19 cellular contexts compared by ENCODE assay signal in the genomic region with DNA sequence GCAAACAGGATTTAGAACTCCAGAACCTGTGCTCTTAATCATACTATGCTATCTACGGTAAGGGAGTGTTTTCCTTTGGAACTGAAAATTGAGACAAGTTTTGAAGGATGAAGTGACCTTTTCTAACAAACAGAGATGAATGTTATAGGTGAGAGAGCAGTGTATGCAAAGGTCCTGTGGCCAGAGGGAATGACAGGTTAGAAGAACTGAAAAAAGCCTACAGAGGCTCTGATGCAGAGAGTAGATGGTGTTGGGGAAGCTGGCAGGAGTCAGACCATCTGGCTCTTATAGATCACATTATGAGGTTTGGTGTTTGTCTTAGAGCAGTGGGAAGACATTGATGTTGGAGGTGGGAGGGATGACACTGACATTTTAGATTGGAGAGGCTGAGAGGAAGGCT. TPM values are rescaled to one million over a fixed set of nuclear protein-coding genes. Genes with fewer than 3 reads are reported as not detected.
DNase-seq lines count a peak whose midpoint lies in the region; ATAC-seq, FAIRE-seq and TF ChIP-seq lines count a peak whose summit lies in the region.
"Had no signal": no experiment of that assay in that cellular context is flagged by ENCODE, and none has a peak within 500 bp of the region (broad histone marks: within the 10 kb centered on the region; RNA-seq: fewer than 3 reads in every experiment).

No MANE protein-coding gene starts in this region.

- H4K20me1 ChIP-seq in HepG2 (ENCODE audit: insufficient read depth, low read length) (peaks cover 7% of the 10 kb centered on the region), smooth muscle cell (ENCODE audit: low read depth) (peaks cover 55% of the 10 kb centered on the region)

- peaks cover 30% of the 10 kb centered on the region for H3K4me1 Mint-ChIP-seq in activated naive CD8-positive, alpha-beta T cell treated with anti-CD3 and anti-CD28 coated beads, Interleukin-2, amount 10 ng/mL, durations not matched to agents 7 days and 5 days
- H3K4me1 Mint-ChIP-seq in activated naive CD8-positive, alpha-beta T cell treated with anti-CD3 and anti-CD28 coated beads, Interleukin-2, amount 50 U/mL, for 24 hours, result peaks cover 32% of the 10 kb centered on the region
- H3K4me1 Mint-ChIP-seq in activated T-helper 1 cell treated with anti-CD3 and anti-CD28 coated beads, Interleukin-12 subunit alpha, Interleukin-12 subunit beta, Interleukin-2, Interleukin-4 antibody, amounts not matched to agents 30 ng/mL and 10 ng/mL and 1 ng/mL, durations not matched to agents 14 hours and 24 hours and 36 hours (ENCODE audit: low read depth), result peaks cover 30% of the 10 kb centered on the region

- no TSS peak for BruUV-seq in HepG2 (replicated peaks; lab: Mats Ljungman, UMichigan)

- no peak for DNase-seq in activated naive CD8-positive, alpha-beta T cell treated with anti-CD3 and anti-CD28 coated beads, Interleukin-2, amount 10 ng/mL, durations not matched to agents 7 days and 5 days
- no peak for DNase-seq in activated naive CD8-positive, alpha-beta T cell treated with anti-CD3 and anti-CD28 coated beads, Interleukin-2, amount 50 U/mL, for 24 hours
- DNase-seq in activated T-helper 1 cell treated with anti-CD3 and anti-CD28 coated beads, Interleukin-12 subunit alpha, Interleukin-12 subunit beta, Interleukin-2, Interleukin-4 antibody, amounts not matched to agents 30 ng/mL and 10 ng/mL and 1 ng/mL, durations not matched to agents 14 hours and 24 hours and 36 hours (ENCODE audit: low spot score), result no peak
- DNase-seq in HepG2 (ENCODE audit: low spot score), result no peak
- DNase-seq in stomach, result no peak
- no peak for DNase-seq in activated CD8-positive, alpha-beta memory T cell treated with anti-CD3 and anti-CD28 coated beads for 24 hours
- no peak for DNase-seq in left ventricle myocardium superior
- no peak for DNase-seq in smooth muscle cell (lab: John Stamatoyannopoulos, UW; ENCODE audit: unreplicated experiment)
- DNase-seq: ACHN; activated naive CD4-positive, alpha-beta T cell; body of pancreas; cortex of kidney; HCEC 1CT; left lung; NCI-H1436 treated with DMSO at 0.1 percent for 48 hours; NCI-H226 had no signal

- H2AFZ ChIP-seq in HepG2 (ENCODE audit: low read length), result no peak overlapping the region
- no peak overlapping the region for H2AFZ ChIP-seq in smooth muscle cell (ENCODE audit: low read depth)

- no peak for ATAC-seq in activated naive CD8-positive, alpha-beta T cell treated with anti-CD3 and anti-CD28 coated beads, Interleukin-2, amount 10 ng/mL, durations not matched to agents 7 days and 5 days (ENCODE audit: low read depth)
- ATAC-seq in activated naive CD8-positive, alpha-beta T cell treated with anti-CD3 and anti-CD28 coated beads, Interleukin-2, amount 50 U/mL, for 24 hours, result no peak
- no peak for ATAC-seq in HepG2
- no peak for ATAC-seq in left ventricle myocardium superior
- ATAC-seq: body of pancreas, left lung, Right ventricle myocardium inferior had no signal

- H3K36me3 ChIP-seq in HepG2 (replicated peaks in 1 of 2; ENCODE audit: control insufficient read depth in 1 of 2, insufficient read depth in 2 of 2, low read length in 2 of 2), result 0 out of 5 replicates have a peak, but pooled peaks cover 0 to under 1% of the 10 kb centered on the region in 2 experiments
- peaks cover 0 to 5% (median 0%) of the 10 kb centered on the region in 4 donors for H3K36me3 ChIP-seq in stomach
- no peaks in the 10 kb centered on the region for H3K36me3 ChIP-seq in smooth muscle cell (ENCODE audit: low read depth)
- H3K36me3 ChIP-seq: left lung had no signal

- intact Hi-C loops in activated T-helper 1 cell treated with anti-CD3 and anti-CD28 coated beads, Interleukin-12 subunit alpha, Interleukin-12 subunit beta, Interleukin-2, Interleukin-4 antibody, amounts not matched to agents 30 ng/mL and 10 ng/mL and 1 ng/mL, durations not matched to agents 14 hours and 24 hours and 36 hours (cut with micrococcal nuclease), result no loop called here
- intact Hi-C loops in HepG2 (cut with micrococcal nuclease; ENCODE audit: unreplicated experiment), result no loop called here
- intact Hi-C loops in stomach (cut with DNase I; ENCODE audit: low total_unique reads), result no loop called here
- intact Hi-C loops in left ventricle myocardium superior (cut with micrococcal nuclease), result no loop called here

- H3K27ac Mint-ChIP-seq in activated naive CD8-positive, alpha-beta T cell treated with anti-CD3 and anti-CD28 coated beads, Interleukin-2, amount 10 ng/mL, durations not matched to agents 7 days and 5 days, result no peak overlapping the region
- H3K27ac Mint-ChIP-seq in activated naive CD8-positive, alpha-beta T cell treated with anti-CD3 and anti-CD28 coated beads, Interleukin-2, amount 50 U/mL, for 24 hours, result no peak overlapping the region
- H3K27ac Mint-ChIP-seq in activated T-helper 1 cell treated with anti-CD3 and anti-CD28 coated beads, Interleukin-12 subunit alpha, Interleukin-12 subunit beta, Interleukin-2, Interleukin-4 antibody, amounts not matched to agents 30 ng/mL and 10 ng/mL and 1 ng/mL, durations not matched to agents 14 hours and 24 hours and 36 hours, result no peak overlapping the region

- H3K9ac ChIP-seq in HepG2 (ENCODE audit: insufficient read depth, low read depth, low read length), result no peak overlapping the region
- H3K9ac ChIP-seq in smooth muscle cell (ENCODE audit: low read depth), result no peak overlapping the region

- peak overlapping the region; percentile 97 for H3K4me2 ChIP-seq in HepG2 (ENCODE audit: low read depth, low read length)
- H3K4me2 ChIP-seq in smooth muscle cell, result no peak overlapping the region

- H3K4me1 ChIP-seq in HepG2 (ENCODE audit: insufficient read depth, low read length) (peaks cover 56% of the 10 kb centered on the region), stomach (peaks cover 16 to 58% (median 41%) of the 10 kb centered on the region in 4 donors), smooth muscle cell (ENCODE audit: low read depth) (peaks cover 9% of the 10 kb centered on the region)

- WGBS in HepG2 (ENCODE audit: low lambda C conversion rate), result 79% methylated on average over 1 of the region's 1 CpG
- 37 to 83% (median 48%) methylated on average over 1 of the region's 1 CpG for WGBS in stomach, 5 donors
- WGBS in smooth muscle cell (ENCODE audit: low lambda C conversion rate), result 100% methylated on average over 1 of the region's 1 CpG

- no peaks in the 10 kb centered on the region for H3F3A ChIP-seq in smooth muscle cell (ENCODE audit: low read depth)

- no peak for TF ChIP-seq EP300 in HepG2 (IDR thresholded peaks at IDR 0.05; ENCODE audit: low read depth in 2 of 2, low read length in 2 of 2)
- no peak for TF ChIP-seq EP300 in HepG2 (CRISPR knock-in tag; IDR thresholded peaks at IDR 0.05; ENCODE audit: borderline replicate concordance)
- no peak for TF ChIP-seq EP300 in stomach (IDR thresholded peaks at IDR 0.05)

- peaks cover 18% of the 10 kb centered on the region for H3K36me3 Mint-ChIP-seq in activated naive CD8-positive, alpha-beta T cell treated with anti-CD3 and anti-CD28 coated beads, Interleukin-2, amount 10 ng/mL, durations not matched to agents 7 days and 5 days
- H3K36me3 Mint-ChIP-seq in activated naive CD8-positive, alpha-beta T cell treated with anti-CD3 and anti-CD28 coated beads, Interleukin-2, amount 50 U/mL, for 24 hours (ENCODE audit: low read depth), result peaks cover 4% of the 10 kb centered on the region
- peaks cover 12% of the 10 kb centered on the region for H3K36me3 Mint-ChIP-seq in activated T-helper 1 cell treated with anti-CD3 and anti-CD28 coated beads, Interleukin-12 subunit alpha, Interleukin-12 subunit beta, Interleukin-2, Interleukin-4 antibody, amounts not matched to agents 30 ng/mL and 10 ng/mL and 1 ng/mL, durations not matched to agents 14 hours and 24 hours and 36 hours (ENCODE audit: low read depth)

- H3K27me3 Mint-ChIP-seq in activated naive CD8-positive, alpha-beta T cell treated with anti-CD3 and anti-CD28 coated beads, Interleukin-2, amount 10 ng/mL, durations not matched to agents 7 days and 5 days, result no peaks in the 10 kb centered on the region
- H3K27me3 Mint-ChIP-seq in activated naive CD8-positive, alpha-beta T cell treated with anti-CD3 and anti-CD28 coated beads, Interleukin-2, amount 50 U/mL, for 24 hours, result no peaks in the 10 kb centered on the region
- peaks cover 8% of the 10 kb centered on the region for H3K27me3 Mint-ChIP-seq in activated T-helper 1 cell treated with anti-CD3 and anti-CD28 coated beads, Interleukin-12 subunit alpha, Interleukin-12 subunit beta, Interleukin-2, Interleukin-4 antibody, amounts not matched to agents 30 ng/mL and 10 ng/mL and 1 ng/mL, durations not matched to agents 14 hours and 24 hours and 36 hours (ENCODE audit: insufficient read depth)

- peak overlapping the region; percentile 2 for H3K4me3 Mint-ChIP-seq in activated naive CD8-positive, alpha-beta T cell treated with anti-CD3 and anti-CD28 coated beads, Interleukin-2, amount 10 ng/mL, durations not matched to agents 7 days and 5 days
- no peak overlapping the region for H3K4me3 Mint-ChIP-seq in activated naive CD8-positive, alpha-beta T cell treated with anti-CD3 and anti-CD28 coated beads, Interleukin-2, amount 50 U/mL, for 24 hours
- peak overlapping the region; percentile 8 for H3K4me3 Mint-ChIP-seq in activated T-helper 1 cell treated with anti-CD3 and anti-CD28 coated beads, Interleukin-12 subunit alpha, Interleukin-12 subunit beta, Interleukin-2, Interleukin-4 antibody, amounts not matched to agents 30 ng/mL and 10 ng/mL and 1 ng/mL, durations not matched to agents 14 hours and 24 hours and 36 hours

- no peak for FAIRE-seq in HepG2 (lab: Jason Lieb, UNC)
- FAIRE-seq: frontal cortex, urothelium cell line had no signal

- H3K9me3 ChIP-seq in HepG2 (ENCODE audit: low read length), result no peaks in the 10 kb centered on the region
- H3K9me3 ChIP-seq in stomach, result no peaks in the 10 kb centered on the region
- no peaks in the 10 kb centered on the region for H3K9me3 ChIP-seq in smooth muscle cell (replicated peaks; ENCODE audit: low read depth)
- H3K9me3 ChIP-seq: body of pancreas, left lung had no signal

- H3K79me2 ChIP-seq in HepG2 (ENCODE audit: insufficient read depth, low read length), result peaks cover 54% of the 10 kb centered on the region
- peaks cover 61% of the 10 kb centered on the region for H3K79me2 ChIP-seq in smooth muscle cell (ENCODE audit: low read depth)

- H3K27me3 ChIP-seq in HepG2 (ENCODE audit: control insufficient read depth in 1 of 2, insufficient read depth in 2 of 2, low read length in 2 of 2), result no peaks in the 10 kb centered on the region; a peak in 1 of 5 replicates
- no peaks in the 10 kb centered on the region for H3K27me3 ChIP-seq in stomach
- no peaks in the 10 kb centered on the region for H3K27me3 ChIP-seq in smooth muscle cell (ENCODE audit: low read depth)
- H3K27me3 ChIP-seq: body of pancreas had no signal

- no peak for TF ChIP-seq POLR2A in HepG2 (IDR thresholded peaks at IDR 0.05; ENCODE audit: insufficient read depth in 1 of 2, low read depth in 2 of 2, low read length in 2 of 2)
- TF ChIP-seq POLR2A in stomach (IDR thresholded peaks at IDR 0.05), result no peak

- H3K9me3 Mint-ChIP-seq in activated naive CD8-positive, alpha-beta T cell treated with anti-CD3 and anti-CD28 coated beads, Interleukin-2, amount 10 ng/mL, durations not matched to agents 7 days and 5 days, result no peaks in the 10 kb centered on the region
- H3K9me3 Mint-ChIP-seq in activated naive CD8-positive, alpha-beta T cell treated with anti-CD3 and anti-CD28 coated beads, Interleukin-2, amount 50 U/mL, for 24 hours, result no peaks in the 10 kb centered on the region
- H3K9me3 Mint-ChIP-seq in activated T-helper 1 cell treated with anti-CD3 and anti-CD28 coated beads, Interleukin-12 subunit alpha, Interleukin-12 subunit beta, Interleukin-2, Interleukin-4 antibody, amounts not matched to agents 30 ng/mL and 10 ng/mL and 1 ng/mL, durations not matched to agents 14 hours and 24 hours and 36 hours, result no peaks in the 10 kb centered on the region

- peak overlapping the region in 2 of 3 experiments; percentile 30 to 88; a peak in 4 of 6 replicates for H3K4me3 ChIP-seq in HepG2 (replicated peaks in 1 of 3; ENCODE audit: insufficient read depth in 1 of 3, low read depth in 2 of 3, low read length in 3 of 3)
- peak overlapping the region; percentile 77 to 94 (median 79) for H3K4me3 ChIP-seq in stomach
- no peak overlapping the region for H3K4me3 ChIP-seq in smooth muscle cell

- POLR2A ChIA-PET in activated naive CD8-positive, alpha-beta T cell treated with anti-CD3 and anti-CD28 coated beads, Interleukin-2, amount 10 ng/mL, durations not matched to agents 7 days and 5 days (lab: Charles Lee), result no interaction called here
- POLR2A ChIA-PET in HepG2 (lab: Yijun Ruan, JAX), result interaction anchor here (3.3 kb wide), 1 partner anchor 9 kb away, joined by 59 read pairs; no protein-coding TSS in a partner anchor

- in situ Hi-C loops in HepG2 (cut with HindIII; ENCODE audit: extremely low pct_ligation_motif_present, low pct_unique_long_range_greater_than_20kb), result no loop called here

- no peak overlapping the region for H3K27ac ChIP-seq in HepG2 (ENCODE audit: extremely low read length, insufficient read depth, low read length)
- H3K27ac ChIP-seq in stomach, result peak overlapping the region in 3 of 5 donors; percentile 3 to 92 (median 13)
- no peak overlapping the region for H3K27ac ChIP-seq in smooth muscle cell (ENCODE audit: low read depth)
- H3K27ac ChIP-seq: left lung had no signal

- CTCF ChIA-PET in HepG2 (lab: Yijun Ruan, JAX; ENCODE audit: low intra/inter-chr PET ratio, low total read pairs), result no interaction called here

- TF ChIP-seq CTCF in HepG2 (CRISPR knock-in tag; IDR thresholded peaks at IDR 0.05), result no peak
- TF ChIP-seq CTCF in stomach (IDR thresholded peaks at IDR 0.05), result no peak
- TF ChIP-seq CTCF in smooth muscle cell (IDR thresholded peaks at IDR 0.05; ENCODE audit: borderline replicate concordance, insufficient read depth, poor library complexity, severe bottlenecking), result no peak

- no peak for TF ChIP-seq RAD21 in HepG2 (CRISPR knock-in tag; IDR thresholded peaks at IDR 0.05)

RNA-seq across cellular contexts. Expression of a gene that starts 2.0 kb away (rescaled TPM):
- total RNA-seq in activated naive CD8-positive, alpha-beta T cell treated with anti-CD3 and anti-CD28 coated beads, Interleukin-2, amount 10 ng/mL, durations not matched to agents 7 days and 5 days, result 10 to 100 TPM; 14.5 to 16.5 TPM
- 8.6 and 9.7 TPM in 2 replicates for total RNA-seq in activated T-helper 1 cell treated with anti-CD3 and anti-CD28 coated beads, Interleukin-12 subunit alpha, Interleukin-12 subunit beta, Interleukin-2, Interleukin-4 antibody, amounts not matched to agents 30 ng/mL and 10 ng/mL and 1 ng/mL, durations not matched to agents 14 hours and 24 hours and 36 hours
- total RNA-seq in HepG2 (2016; rRNA removed; fragmentation: Illumina TruSeq; extraction: Trizol), result 32.2 and 34.6 TPM in 2 replicates
- total RNA-seq in HepG2 (2016; cell fraction: cytosol; rRNA removed; fragmentation: Illumina TruSeq; extraction: Trizol; ENCODE audit: low read depth), result 45.1 and 57.1 TPM in 2 replicates
- 33.1 and 33.7 TPM in 2 replicates for total RNA-seq in HepG2 (2016; cell fraction: insoluble cytoplasmic fraction; rRNA removed; fragmentation: Illumina TruSeq; extraction: Trizol)
- total RNA-seq in HepG2 (2016; cell fraction: membrane; rRNA removed; fragmentation: Illumina TruSeq; extraction: Trizol), result 19.0 and 22.9 TPM in 2 replicates
- total RNA-seq in HepG2 (2016; cell fraction: nucleus; rRNA removed; fragmentation: Illumina TruSeq; extraction: Trizol), result 45.7 and 47.2 TPM in 2 replicates
- polyA plus RNA-seq in HepG2 (2011; rRNA removed), result 13.1 and 15.0 TPM in 2 replicates
- polyA plus RNA-seq in HepG2 (2011; cell fraction: cytosol; rRNA removed), result 7.8 and 12.0 TPM in 2 replicates
- polyA plus RNA-seq in HepG2 (2011; cell fraction: nucleus; rRNA removed), result 12.3 and 15.8 TPM in 2 replicates
- 24.1 and 37.2 TPM in 2 replicates for polyA plus RNA-seq in HepG2 (2012)
- 4.5 and 5.4 TPM in 2 replicates for polyA plus RNA-seq in HepG2 (2016; cell fraction: cytosol; fragmentation: Illumina TruSeq; extraction: Trizol; ENCODE audit: low read depth)
- 36.3 and 36.8 TPM in 2 replicates for polyA plus RNA-seq in HepG2 (2016; cell fraction: insoluble cytoplasmic fraction; fragmentation: Illumina TruSeq; extraction: Trizol; ENCODE audit: low read depth)
- polyA plus RNA-seq in HepG2 (2016; cell fraction: membrane; fragmentation: Illumina TruSeq; extraction: Trizol; ENCODE audit: low read depth), result 6.1 and 8.5 TPM in 2 replicates
- 32.6 and 38.7 TPM in 2 replicates for polyA plus RNA-seq in HepG2 (2016; cell fraction: nucleus; fragmentation: Illumina TruSeq; extraction: Trizol; ENCODE audit: insufficient read depth, low read depth)
- 5.1 and 12.0 TPM in 2 replicates for polyA minus RNA-seq in HepG2 (2011; rRNA and poly(A)+ RNA removed; ENCODE audit: low replicate concordance)
- polyA minus RNA-seq in HepG2 (2011; cell fraction: cytosol; rRNA and poly(A)+ RNA removed), result 10.9 and 14.1 TPM in 2 replicates
- 65.3 and 67.1 TPM in 2 replicates for polyA minus RNA-seq in HepG2 (2011; cell fraction: nucleus; rRNA and poly(A)+ RNA removed)
- total RNA-seq in stomach, result 100 to 1,000 TPM in 3 of 5 donors, 10 to 100 TPM in 2; 76.4 to 140 (median 114) TPM
- polyA plus RNA-seq in stomach, result 10 to 100 TPM; 31.4 to 42.6 (median 33.1) TPM
- 72.5 TPM for total RNA-seq in left ventricle myocardium superior
- total RNA-seq in smooth muscle cell, result 19.5 and 19.6 TPM in 2 replicates
- polyA plus RNA-seq in smooth muscle cell, result 24.0 and 24.7 TPM in 2 replicates

Comparison
In these comparisons a context has a peak if more than half of its experiments do, and no peak if none do; other contexts are left out.
1. H3K27ac ChIP-seq: peak in stomach (3 of 5); none in HepG2 (single experiment) and smooth muscle cell (single experiment).